21 cellular contexts compared by ENCODE assay signal in genomic region chr14:24965578-24965933, GRCh38.
DNase-seq lines count a peak whose midpoint lies in the region; ATAC-seq and TF ChIP-seq lines count a peak whose summit lies in the region.
"Had no signal": no experiment of that assay in that cellular context is flagged by ENCODE, and none has a peak within 500 bp of the region (broad histone marks: within the 10 kb centered on the region; RNA-seq: fewer than 3 reads in every experiment).

No MANE protein-coding gene starts in this region.

- H3K4me2 ChIP-seq in hepatocyte = peak overlapping the region; percentile 64
- H3K4me2 ChIP-seq: BLaER1, KMS-11, PC-9 had no signal

- no peak for TF ChIP-seq EP300 in upper lobe of left lung (IDR thresholded peaks at IDR 0.05)

- no peaks in the 10 kb centered on the region for H4K20me1 ChIP-seq in hepatocyte (ENCODE audit: insufficient read depth, poor library complexity, severe bottlenecking)
- H4K20me1 ChIP-seq: BLaER1 had no signal

- WGBS in body of pancreas, 2 donors = 20 to 21% methylated on average over 1 of the region's 1 CpG
- WGBS in hepatocyte (ENCODE audit: low lambda C conversion rate, missing lambda C conversion rate) = 91% methylated on average over 1 of the region's 1 CpG
- 92% methylated on average over 1 of the region's 1 CpG for WGBS in prostate gland
- 96 to 100% methylated on average over 1 of the region's 1 CpG for WGBS in upper lobe of left lung, 2 donors

- DNase-seq in body of pancreas = no peak
- DNase-seq in hepatocyte (ENCODE audit: low spot score) = no peak
- DNase-seq in prostate gland (ENCODE audit: low spot score) = no peak
- DNase-seq in upper lobe of left lung = no peak
- DNase-seq in EL = no peak
- DNase-seq in GM03348 (ENCODE audit: low spot score) = no peak
- DNase-seq: activated CD4-positive, CD25-positive, alpha-beta regulatory T cell treated with anti-CD3 and anti-CD28 coated beads, Interleukin-2, amount 50 U/mL, for 72 hours; central memory CD4-positive, alpha-beta T cell; endodermal cell; NCI-H1092; NCI-H2107; retina; stimulated activated CD4-positive, alpha-beta T cell treated with anti-CD3 and anti-CD28 coated beads, Interleukin-1b, Interleukin-23, amount 100 ng/mL, for 48 hours had no signal

- H3K9me2 ChIP-seq in hepatocyte (replicated peaks; ENCODE audit: insufficient read depth) = no peaks in the 10 kb centered on the region

- no peak overlapping the region for H2AFZ ChIP-seq in hepatocyte
- H2AFZ ChIP-seq: PC-9 had no signal

- H3K4me3 ChIP-seq in body of pancreas (no peak overlapping the region), hepatocyte (no peak overlapping the region), prostate gland (no peak overlapping the region), upper lobe of left lung (no peak overlapping the region)
- H3K4me3 ChIP-seq: adrenal gland, BLaER1, PC-9, SK-N-MC had no signal

- no peaks in the 10 kb centered on the region for H3K36me3 ChIP-seq in body of pancreas (replicated peaks in 1 of 2; ENCODE audit: insufficient read depth in 1 of 2, low read depth in 2 of 2)
- H3K36me3 ChIP-seq in hepatocyte (replicated peaks; ENCODE audit: insufficient read depth, low read depth) = no peaks in the 10 kb centered on the region
- H3K36me3 ChIP-seq in prostate gland = no peaks in the 10 kb centered on the region
- no peaks in the 10 kb centered on the region for H3K36me3 ChIP-seq in upper lobe of left lung
- H3K36me3 ChIP-seq: adrenal gland, BLaER1 had no signal

- peaks cover 60% of the 10 kb centered on the region for H3K79me2 ChIP-seq in hepatocyte

- ATAC-seq in body of pancreas (no peak), upper lobe of left lung (ENCODE audit: low FRiP score in 2 of 2) (no peak), GM21360 (IDR thresholded peaks at IDR 0.05; ENCODE audit: unreplicated experiment) (no peak)
- ATAC-seq: activated T-helper 17 cell treated with anti-CD3 and anti-CD28 coated beads, Interleukin-2, amount 50 U/mL, for 72 hours; natural killer cell treated with Interleukin-12 subunit alpha and Interleukin-12 subunit beta and Interleukin-15 and Interleukin-18, amount 100 ng/mL, for 72 hours had no signal

- no peak for TF ChIP-seq POLR2A in body of pancreas (IDR thresholded peaks at IDR 0.05)
- no peak for TF ChIP-seq POLR2A in prostate gland (IDR thresholded peaks at IDR 0.05)
- no peak for TF ChIP-seq POLR2A in upper lobe of left lung (IDR thresholded peaks at IDR 0.05)

- no peak for TF ChIP-seq CTCF in body of pancreas (IDR thresholded peaks at IDR 0.05)
- TF ChIP-seq CTCF in hepatocyte (IDR thresholded peaks at IDR 0.05; ENCODE audit: poor library complexity) = no peak
- TF ChIP-seq CTCF in prostate gland (IDR thresholded peaks at IDR 0.05) = no peak
- TF ChIP-seq CTCF in upper lobe of left lung (IDR thresholded peaks at IDR 0.05) = no peak

- intact Hi-C loops in body of pancreas (cut with DNase I) (no loop called here), prostate gland (cut with DNase I) (no loop called here)

- no peaks in the 10 kb centered on the region for H3K27me3 ChIP-seq in body of pancreas
- no peaks in the 10 kb centered on the region for H3K27me3 ChIP-seq in hepatocyte
- H3K27me3 ChIP-seq in prostate gland (replicated peaks; ENCODE audit: insufficient read depth) = no peaks in the 10 kb centered on the region
- H3K27me3 ChIP-seq in upper lobe of left lung = no peaks in the 10 kb centered on the region
- H3K27me3 ChIP-seq: adrenal gland, BLaER1 had no signal

- H3K27ac ChIP-seq in body of pancreas (peak overlapping the region in 3 of 4 donors; percentile 58 to 83 (median 70)), hepatocyte (peak overlapping the region; percentile 92), prostate gland (peak overlapping the region; percentile 13 to 43), upper lobe of left lung (peak overlapping the region; percentile 60 to 77 (median 71))
- H3K27ac ChIP-seq: BLaER1, KMS-11, PC-9, SK-N-MC had no signal

- H3K4me1 ChIP-seq in body of pancreas (peaks cover 47% of the 10 kb centered on the region), hepatocyte (ENCODE audit: insufficient read depth) (peaks cover 44% of the 10 kb centered on the region), prostate gland (replicated peaks) (no peaks in the 10 kb centered on the region), upper lobe of left lung (peaks cover 16 to 36% (median 23%) of the 10 kb centered on the region in 4 donors)
- H3K4me1 ChIP-seq: adrenal gland, BLaER1 had no signal

- H3K9me3 ChIP-seq in body of pancreas (no peaks in the 10 kb centered on the region), hepatocyte (ENCODE audit: low read depth) (no peaks in the 10 kb centered on the region), prostate gland (no peaks in the 10 kb centered on the region), upper lobe of left lung (no peaks in the 10 kb centered on the region)
- H3K9me3 ChIP-seq: adrenal gland, BLaER1 had no signal

Comparison
In these comparisons a context has a peak if more than half of its experiments do, and no peak if none do; other contexts are left out.
1. H3K27ac ChIP-seq: peak in every context shown above with its lines; median percentile 92 in hepatocyte; 71 in upper lobe of left lung; 70 in body of pancreas; 28 in prostate gland.